24 cellular contexts compared by ENCODE assay signal in the genomic region with DNA sequence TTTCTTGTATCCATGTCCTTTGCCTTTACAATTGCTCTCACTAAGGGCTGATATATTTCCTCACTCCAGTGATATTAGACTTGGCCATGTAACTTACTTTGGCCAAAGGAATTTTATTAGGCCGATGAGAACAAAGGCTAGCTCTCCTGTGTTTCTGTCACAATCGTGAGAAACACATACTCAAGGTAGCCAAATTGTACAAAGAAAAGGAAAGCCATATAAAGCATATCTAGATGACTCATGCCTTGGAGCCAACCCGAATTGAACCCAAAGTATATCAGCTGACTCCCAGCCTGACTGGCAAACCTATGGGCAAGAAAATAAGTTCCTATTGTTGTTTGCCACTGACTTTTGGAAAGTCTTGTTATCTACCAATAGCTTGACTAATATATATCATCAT.
"Had no signal": no experiment of that assay in that cellular context is flagged by ENCODE, and none has a peak within 500 bp of the region (broad histone marks: within the 10 kb centered on the region; RNA-seq: fewer than 3 reads in every experiment).

No MANE protein-coding gene starts in this region.

- ATAC-seq: mucosa of descending colon; naive thymus-derived CD4-positive, alpha-beta T cell; natural killer cell treated with Interleukin-12 subunit alpha and Interleukin-12 subunit beta and Interleukin-15 and Interleukin-18, amount 100 ng/mL, for 72 hours; right cardiac atrium; sciatic nerve; stimulated activated effector memory CD8-positive, alpha-beta T cell treated with anti-CD3 and anti-CD28 coated beads, Interleukin-12 subunit alpha, Interleukin-12 subunit beta, amount 100 ng/mL, for 72 hours; upper lobe of right lung had no signal

- H3K4me3 ChIP-seq: left ventricle myocardium inferior, lung, mucosa of descending colon, ovary, skin epidermis, suprapubic skin, thoracic aorta, tibial artery, upper lobe of right lung had no signal

- DNase-seq: hypothalamus; immature natural killer cell; kidney; left ventricle myocardium inferior; midbrain; mucosa of descending colon; naive thymus-derived CD4-positive, alpha-beta T cell; ovary; retina; right cardiac atrium; stimulated activated CD4-positive, alpha-beta T cell treated with anti-CD3 and anti-CD28 coated beads, Interleukin-12 subunit alpha, Interleukin-12 subunit beta, amount 100 ng/mL, for 4 hours; stimulated activated CD4-positive, alpha-beta T cell treated with anti-CD3 and anti-CD28 coated beads, Interleukin-15, amount 100 ng/mL, for 24 hours; stimulated activated CD4-positive, alpha-beta T cell treated with anti-CD3 and anti-CD28 coated beads, Interleukin-4, amount 100 ng/mL, for 24 hours; stimulated activated naive CD4-positive, alpha-beta T cell; tibial artery; trophoblast cell; upper lobe of right lung had no signal
